In the genomic region with DNA sequence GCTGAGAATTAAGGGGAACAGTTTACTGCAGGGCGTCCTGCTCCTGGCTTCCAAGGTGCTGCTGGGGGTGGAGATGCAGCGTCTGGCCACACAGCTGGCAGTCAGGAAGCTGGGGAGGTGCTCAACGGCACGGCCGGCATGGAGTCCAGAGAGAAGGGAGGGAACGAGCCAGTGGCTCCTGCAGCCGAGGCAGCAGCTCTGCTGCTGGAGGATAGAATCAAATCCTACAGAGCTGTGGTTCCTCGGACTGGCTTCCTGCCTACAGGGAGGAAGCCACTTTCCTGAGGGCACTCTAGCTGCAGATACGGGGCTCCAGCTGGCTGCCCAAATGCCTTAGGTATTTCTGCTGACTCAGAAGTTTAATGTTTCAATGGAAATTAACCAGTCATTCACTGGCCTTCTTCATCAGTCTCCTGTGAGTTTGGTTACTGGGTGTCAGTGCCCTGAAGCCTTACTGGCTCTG, we compare ENCODE assay signal across 2 cellular contexts.
TF ChIP-seq lines count a peak whose summit lies in the region.

No MANE protein-coding gene starts in this region.

TF ChIP-seq in IMR-90, 13 proteins besides CTCF, POLR2A, EP300 and RAD21 (continued from another document):
- TF ChIP-seq SMC3 (IDR thresholded peaks at IDR 0.05; ENCODE audit: low read depth, low read length) (no peak), CHD1 (IDR thresholded peaks at IDR 0.05; ENCODE audit: low read depth, low read length) (no peak)

TF ChIP-seq in K562, 482 proteins besides CTCF, POLR2A, EP300 and RAD21 (continued from another document):
- TF ChIP-seq, protein P1, sequence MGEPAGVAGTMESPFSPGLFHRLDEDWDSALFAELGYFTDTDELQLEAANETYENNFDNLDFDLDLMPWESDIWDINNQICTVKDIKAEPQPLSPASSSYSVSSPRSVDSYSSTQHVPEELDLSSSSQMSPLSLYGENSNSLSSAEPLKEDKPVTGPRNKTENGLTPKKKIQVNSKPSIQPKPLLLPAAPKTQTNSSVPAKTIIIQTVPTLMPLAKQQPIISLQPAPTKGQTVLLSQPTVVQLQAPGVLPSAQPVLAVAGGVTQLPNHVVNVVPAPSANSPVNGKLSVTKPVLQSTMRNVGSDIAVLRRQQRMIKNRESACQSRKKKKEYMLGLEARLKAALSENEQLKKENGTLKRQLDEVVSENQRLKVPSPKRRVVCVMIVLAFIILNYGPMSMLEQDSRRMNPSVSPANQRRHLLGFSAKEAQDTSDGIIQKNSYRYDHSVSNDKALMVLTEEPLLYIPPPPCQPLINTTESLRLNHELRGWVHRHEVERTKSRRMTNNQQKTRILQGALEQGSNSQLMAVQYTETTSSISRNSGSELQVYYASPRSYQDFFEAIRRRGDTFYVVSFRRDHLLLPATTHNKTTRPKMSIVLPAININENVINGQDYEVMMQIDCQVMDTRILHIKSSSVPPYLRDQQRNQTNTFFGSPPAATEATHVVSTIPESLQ (CRISPR knock-in tag; IDR thresholded peaks at IDR 0.05), result no peak
- TF ChIP-seq MAFG (tag; conservative IDR thresholded peaks at IDR 0.05) (peak; percentile 65), EP400 (IDR thresholded peaks at IDR 0.05) (no peak), MAFK (IDR thresholded peaks at IDR 0.05; ENCODE audit: low read length) (peak; percentile 79), ZNF316 (IDR thresholded peaks at IDR 0.05) (peak; percentile 85), DDX20 (tag; IDR thresholded peaks at IDR 0.05; ENCODE audit: low read depth) (no peak)
- TF ChIP-seq, protein P2, sequence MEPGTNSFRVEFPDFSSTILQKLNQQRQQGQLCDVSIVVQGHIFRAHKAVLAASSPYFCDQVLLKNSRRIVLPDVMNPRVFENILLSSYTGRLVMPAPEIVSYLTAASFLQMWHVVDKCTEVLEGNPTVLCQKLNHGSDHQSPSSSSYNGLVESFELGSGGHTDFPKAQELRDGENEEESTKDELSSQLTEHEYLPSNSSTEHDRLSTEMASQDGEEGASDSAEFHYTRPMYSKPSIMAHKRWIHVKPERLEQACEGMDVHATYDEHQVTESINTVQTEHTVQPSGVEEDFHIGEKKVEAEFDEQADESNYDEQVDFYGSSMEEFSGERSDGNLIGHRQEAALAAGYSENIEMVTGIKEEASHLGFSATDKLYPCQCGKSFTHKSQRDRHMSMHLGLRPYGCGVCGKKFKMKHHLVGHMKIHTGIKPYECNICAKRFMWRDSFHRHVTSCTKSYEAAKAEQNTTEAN (CRISPR knock-in tag; IDR thresholded peaks at IDR 0.05), result no peak
- TF ChIP-seq, protein P3, sequence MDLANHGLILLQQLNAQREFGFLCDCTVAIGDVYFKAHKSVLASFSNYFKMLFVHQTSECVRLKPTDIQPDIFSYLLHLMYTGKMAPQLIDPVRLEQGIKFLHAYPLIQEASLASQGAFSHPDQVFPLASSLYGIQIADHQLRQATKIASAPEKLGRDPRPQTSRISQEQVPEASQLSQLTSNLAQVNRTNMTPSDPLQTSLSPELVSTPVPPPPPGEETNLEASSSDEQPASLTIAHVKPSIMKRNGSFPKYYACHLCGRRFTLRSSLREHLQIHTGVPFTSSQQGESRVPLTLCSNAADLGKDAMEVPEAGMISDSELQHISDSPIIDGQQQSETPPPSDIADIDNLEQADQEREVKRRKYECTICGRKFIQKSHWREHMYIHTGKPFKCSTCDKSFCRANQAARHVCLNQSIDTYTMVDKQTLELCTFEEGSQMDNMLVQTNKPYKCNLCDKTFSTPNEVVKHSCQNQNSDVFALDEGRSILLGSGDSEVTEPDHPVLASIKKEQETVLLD (IDR thresholded peaks at IDR 0.05), result no peak
